In genomic region chr10:70537398-70538194, GRCh38 we compare ENCODE assay signal across 7 cellular contexts.
DNase-seq lines count a peak whose midpoint lies in the region; TF ChIP-seq lines count a peak whose summit lies in the region.

No MANE protein-coding gene starts in this region.

- no peaks in the 10 kb centered on the region for H3K9me2 ChIP-seq in Loucy (replicated peaks; ENCODE audit: low read depth, low read length)

- peak; percentile 75 for TF ChIP-seq CTCF in GM12864 (IDR thresholded peaks at IDR 0.05; ENCODE audit: low read depth, low read length, missing control alignments)
- peak; percentile 66 for TF ChIP-seq CTCF in Loucy (conservative IDR thresholded peaks at IDR 0.05; ENCODE audit: low read length)
- peak; percentile 19 for TF ChIP-seq CTCF in parathyroid adenoma (IDR thresholded peaks at IDR 0.05)

- no peaks in the 10 kb centered on the region for H3K27me3 ChIP-seq in Loucy (ENCODE audit: insufficient read depth, low read length, poor library complexity, severe bottlenecking)
- H3K27me3 ChIP-seq in parathyroid adenoma (ENCODE audit: control insufficient read depth, insufficient read depth, low read length) = no peaks in the 10 kb centered on the region

- H3K4me2 ChIP-seq in Loucy (ENCODE audit: low read depth, low read length, poor library complexity, severe bottlenecking) (no peak overlapping the region), parathyroid adenoma (ENCODE audit: low read length) (no peak overlapping the region)

- no peaks in the 10 kb centered on the region for H4K20me1 ChIP-seq in Loucy (ENCODE audit: insufficient read depth, low read length, poor library complexity, severe bottlenecking)

- no peak overlapping the region for H2AFZ ChIP-seq in Loucy (ENCODE audit: low read length)
- H2AFZ ChIP-seq in parathyroid adenoma = peak overlapping the region; percentile 77

- no peaks in the 10 kb centered on the region for H3F3A ChIP-seq in Loucy (ENCODE audit: low read depth)

- H3K9me3 ChIP-seq in Loucy (ENCODE audit: insufficient read depth, low read depth, low read length) (no peaks in the 10 kb centered on the region), parathyroid adenoma (ENCODE audit: control insufficient read depth, low read length) (no peaks in the 10 kb centered on the region)

- H3K4me1 ChIP-seq in Loucy (ENCODE audit: insufficient read depth, low read length, poor library complexity, severe bottlenecking) (no peaks in the 10 kb centered on the region), parathyroid adenoma (peaks cover 4% of the 10 kb centered on the region)

- H3K27ac ChIP-seq in parathyroid adenoma = no peak overlapping the region

- no peak overlapping the region for H3K9ac ChIP-seq in Loucy (ENCODE audit: low read depth, low read length, poor library complexity, severe bottlenecking)
- H3K9ac ChIP-seq in parathyroid adenoma = no peak overlapping the region

- no peaks in the 10 kb centered on the region for H3K79me2 ChIP-seq in Loucy (ENCODE audit: insufficient read depth, low read length)
- no peaks in the 10 kb centered on the region for H3K79me2 ChIP-seq in parathyroid adenoma

- in situ Hi-C loops in T47D (cut with HindIII; ENCODE audit: low pct_unique_long_range_greater_than_20kb, low sequenced_read_pairs) = no loop called here

- H3K36me3 ChIP-seq in Loucy (ENCODE audit: insufficient read depth, low read length) (peaks cover 2% of the 10 kb centered on the region; the same call in 1 of the 2 replicates), parathyroid adenoma (ENCODE audit: control insufficient read depth, insufficient read depth, low read length) (no peaks in the 10 kb centered on the region)

- DNase-seq in GM12864 (ENCODE audit: low read depth) (no peak), T47D (ENCODE audit: low read depth in 1 of 2, low spot score in 1 of 2) (peak; percentile 50 to 75), AG08396 (ENCODE audit: low spot score) (no peak), inferior parietal cortex (ENCODE audit: extremely low spot score) (no peak), NCI-H2029 (lab: John Stamatoyannopoulos, UW) (no peak)

- H3K4me3 ChIP-seq in GM12864 (ENCODE audit: low read depth, low read length) (no peak overlapping the region), Loucy (ENCODE audit: low read length, poor library complexity, severe bottlenecking) (no peak overlapping the region), parathyroid adenoma (ENCODE audit: low read depth, low read length) (no peak overlapping the region)

Comparison
In these comparisons a context has a peak if more than half of its experiments do, and no peak if none do; other contexts are left out.
1. DNase-seq: peak in T47D (2 of 2); none in GM12864 (single experiment), AG08396 (single experiment), inferior parietal cortex (single experiment) and NCI-H2029 (single experiment).
2. CTCF ChIP-seq: peak in every context shown above with its lines; median percentile 75 in GM12864; 66 in Loucy; 19 in parathyroid adenoma.